ENCODE assay signal across 9 cellular contexts in the genomic region with DNA sequence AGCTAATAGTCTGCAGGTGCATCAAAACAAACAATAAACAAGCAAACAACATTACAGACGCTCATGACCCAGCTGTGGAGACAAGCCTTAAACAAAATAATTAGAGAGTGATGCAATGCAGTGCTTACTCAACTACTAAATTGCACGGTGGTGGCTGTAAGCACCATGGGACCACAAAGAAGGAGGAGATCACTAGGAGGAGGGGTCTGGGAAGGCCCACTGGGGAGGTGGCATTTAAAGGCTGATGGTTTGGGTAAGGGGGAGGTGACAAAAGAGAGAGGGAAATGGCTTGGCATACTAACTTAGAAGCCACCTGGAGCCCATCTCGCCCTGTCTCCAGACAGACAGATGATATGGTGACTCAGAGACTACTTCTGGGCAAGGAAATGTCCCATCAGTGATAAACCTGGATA.
A peak's percentile ranks its signal among the peaks of the same experiment; 100 is the strongest.
DNase-seq lines count a peak whose midpoint lies in the region; ATAC-seq, FAIRE-seq and TF ChIP-seq lines count a peak whose summit lies in the region.
"Had no signal": no experiment of that assay in that cellular context is flagged by ENCODE, and none has a peak within 500 bp of the region (broad histone marks: within the 10 kb centered on the region; RNA-seq: fewer than 3 reads in every experiment).

No MANE protein-coding gene starts in this region.

- H3K4me3 ChIP-seq in keratinocyte (ENCODE audit: control insufficient read depth in 2 of 3, extremely low read depth in 1 of 3, insufficient read depth in 2 of 3, low read depth in 1 of 3, low read length in 3 of 3) (peak overlapping the region in 1 of 3 experiments; percentile 72), tibial nerve (no peak overlapping the region)

- H3K27me3 ChIP-seq in keratinocyte (ENCODE audit: control insufficient read depth, extremely low read depth, insufficient read depth, low read length) (no peaks in the 10 kb centered on the region), tibial nerve (no peaks in the 10 kb centered on the region)

- H3K27ac ChIP-seq in keratinocyte (ENCODE audit: control insufficient read depth, insufficient read depth, low read length) (peak overlapping the region; percentile 94), tibial nerve (peak overlapping the region in 3 of 4 donors; percentile 90 to 96 (median 95))

- H4K20me1 ChIP-seq in keratinocyte (ENCODE audit: control insufficient read depth, extremely low read depth, insufficient read depth, low read length), result no peaks in the 10 kb centered on the region

- dilution Hi-C loops in keratinocyte (cut with MboI; ENCODE audit: extremely low pct_ligation_motif_present, low sequenced_read_pairs), result no loop called here

- TF ChIP-seq CTCF in CD14-positive monocyte (IDR thresholded peaks at IDR 0.05) (no peak), keratinocyte (optimal IDR thresholded peaks at IDR 0.05 in 1 of 3, IDR thresholded peaks at IDR 0.05 in 1 of 3, conservative IDR thresholded peaks at IDR 0.05 in 1 of 3; ENCODE audit: extremely low read depth in 1 of 3, insufficient read depth in 2 of 3, low read length in 3 of 3) (no peak), tibial nerve (IDR thresholded peaks at IDR 0.05) (no peak), glutamatergic neuron (IDR thresholded peaks at IDR 0.05; ENCODE audit: partially characterized antibody, unreplicated experiment) (no peak)

- peak overlapping the region in 5 of 7 donors; percentile 2 to 83 (median 73) for H3K27ac Mint-ChIP-seq in CD14-positive monocyte
- peak overlapping the region; percentile 97 for H3K27ac Mint-ChIP-seq in activated naive CD4-positive, alpha-beta T cell treated with anti-CD3 and anti-CD28 coated beads for 36 hours
- H3K27ac Mint-ChIP-seq in glutamatergic neuron (ENCODE audit: unreplicated experiment), result no peak overlapping the region

- no peaks in the 10 kb centered on the region for H3K9me3 ChIP-seq in keratinocyte (ENCODE audit: control insufficient read depth, low read depth, low read length)
- H3K9me3 ChIP-seq in tibial nerve, result no peaks in the 10 kb centered on the region

- H3K36me3 ChIP-seq in keratinocyte (ENCODE audit: control insufficient read depth in 2 of 2, extremely low read depth in 1 of 2, insufficient read depth in 2 of 2, low read length in 2 of 2), result no peaks in the 10 kb centered on the region
- H3K36me3 ChIP-seq in tibial nerve, result no peaks in the 10 kb centered on the region

- 33 to 51% methylated on average over 3 of the region's 3 CpGs for WGBS in tibial nerve, 2 donors

- H3K4me1 Mint-ChIP-seq in CD14-positive monocyte (peaks cover 43% of the 10 kb centered on the region), glutamatergic neuron (ENCODE audit: low read depth, unreplicated experiment) (peaks cover 30% of the 10 kb centered on the region)
- peaks cover 57% of the 10 kb centered on the region for H3K4me1 Mint-ChIP-seq in activated naive CD4-positive, alpha-beta T cell treated with anti-CD3 and anti-CD28 coated beads for 36 hours (ENCODE audit: low read depth)

- H3K9me3 Mint-ChIP-seq in CD14-positive monocyte, result no peaks in the 10 kb centered on the region
- no peaks in the 10 kb centered on the region for H3K9me3 Mint-ChIP-seq in activated naive CD4-positive, alpha-beta T cell treated with anti-CD3 and anti-CD28 coated beads for 36 hours
- peaks cover 8% of the 10 kb centered on the region for H3K9me3 Mint-ChIP-seq in glutamatergic neuron (ENCODE audit: unreplicated experiment)

- no peak for FAIRE-seq in keratinocyte (lab: Jason Lieb, UNC)
- FAIRE-seq: GM18507 had no signal

- DNase-seq in CD14-positive monocyte (ENCODE audit: low spot score), result no peak
- peak; percentile 38 for DNase-seq in NCI-H226
- peak; percentile 71 for DNase-seq in activated naive CD4-positive, alpha-beta T cell treated with anti-CD3 and anti-CD28 coated beads for 36 hours
- no peak for DNase-seq in keratinocyte (ENCODE audit: low read depth, low spot score)
- DNase-seq in tibial nerve (ENCODE audit: low spot score in 2 of 2), result no peak
- DNase-seq in glutamatergic neuron, result no peak

- H3K4me1 ChIP-seq in keratinocyte (ENCODE audit: control insufficient read depth, extremely low read depth, insufficient read depth, low read length) (peaks cover 46% of the 10 kb centered on the region), tibial nerve (peaks cover 0 to 69% (median 34%) of the 10 kb centered on the region in 4 donors)

- H3K4me2 ChIP-seq in keratinocyte (ENCODE audit: control insufficient read depth, extremely low read depth, insufficient read depth, low read depth, low read length), result peak overlapping the region; percentile 87

- H3K9me1 ChIP-seq in keratinocyte (ENCODE audit: control insufficient read depth, extremely low read depth, insufficient read depth, low read length), result no peaks in the 10 kb centered on the region

- TF ChIP-seq EP300 in tibial nerve (IDR thresholded peaks at IDR 0.05), result peak in 1 of 2 donors; percentile 31

- CTCF ChIA-PET in activated naive CD4-positive, alpha-beta T cell treated with anti-CD3 and anti-CD28 coated beads for 36 hours (lab: Charles Lee), result no interaction called here

- H2AFZ ChIP-seq in keratinocyte (ENCODE audit: control insufficient read depth, low read length), result no peak overlapping the region

- H3K79me2 ChIP-seq in keratinocyte (ENCODE audit: control insufficient read depth, insufficient read depth, low read length), result peaks cover 27% of the 10 kb centered on the region

- H3K27me3 Mint-ChIP-seq in CD14-positive monocyte (ENCODE audit: low read depth in 3 of 3), result peaks cover 0 to 6% (median 4%) of the 10 kb centered on the region in 3 donors
- H3K27me3 Mint-ChIP-seq in activated naive CD4-positive, alpha-beta T cell treated with anti-CD3 and anti-CD28 coated beads for 36 hours (ENCODE audit: low read depth), result no peaks in the 10 kb centered on the region
- peaks cover 2% of the 10 kb centered on the region for H3K27me3 Mint-ChIP-seq in glutamatergic neuron (ENCODE audit: unreplicated experiment)

- H3K4me3 Mint-ChIP-seq in CD14-positive monocyte (peak overlapping the region; percentile 77 to 91), glutamatergic neuron (ENCODE audit: unreplicated experiment) (no peak overlapping the region)
- peak overlapping the region; percentile 84 for H3K4me3 Mint-ChIP-seq in activated naive CD4-positive, alpha-beta T cell treated with anti-CD3 and anti-CD28 coated beads for 36 hours

- intact Hi-C loops in CD14-positive monocyte (cut with micrococcal nuclease), result loop anchor here (5.0 to 10.0 kb wide), 4 partner anchors 62 to 1982 kb away; a partner anchor contains a TSS
- intact Hi-C loops in activated naive CD4-positive, alpha-beta T cell treated with anti-CD3 and anti-CD28 coated beads for 36 hours (cut with micrococcal nuclease), result loop anchor here (1.0 to 5.0 kb wide), 5 partner anchors 10 to 464 kb away; no protein-coding TSS in a partner anchor

- ATAC-seq in GM19035 (IDR thresholded peaks at IDR 0.05; ENCODE audit: unreplicated experiment), result no peak
- no peak for ATAC-seq in HG02610 (IDR thresholded peaks at IDR 0.05; ENCODE audit: unreplicated experiment)

- peaks cover 0 to 3% of the 10 kb centered on the region in 2 donors for H3K36me3 Mint-ChIP-seq in CD14-positive monocyte
- peaks cover 3% of the 10 kb centered on the region for H3K36me3 Mint-ChIP-seq in activated naive CD4-positive, alpha-beta T cell treated with anti-CD3 and anti-CD28 coated beads for 36 hours (ENCODE audit: low read depth)
- H3K36me3 Mint-ChIP-seq in glutamatergic neuron (ENCODE audit: unreplicated experiment), result no peaks in the 10 kb centered on the region

- no peak overlapping the region for H3K9ac ChIP-seq in keratinocyte (ENCODE audit: control insufficient read depth, extremely low read depth, insufficient read depth, low read length)

- no peak for TF ChIP-seq POLR2A in tibial nerve (IDR thresholded peaks at IDR 0.05)

Comparison
In these comparisons a context has a peak if more than half of its experiments do, and no peak if none do; other contexts are left out.
1. DNase-seq: peak in NCI-H226 (single experiment) and activated naive CD4-positive, alpha-beta T cell treated with anti-CD3 and anti-CD28 coated beads for 36 hours (single experiment); none in CD14-positive monocyte (single experiment), keratinocyte (single experiment), tibial nerve (0 of 2) and glutamatergic neuron (single experiment).